11 cellular contexts compared by ENCODE assay signal in genomic region chr14:60161176-60162107, GRCh38. TPM values are rescaled to one million over a fixed set of nuclear protein-coding genes. Genes with fewer than 3 reads are reported as not detected.
DNase-seq lines count a peak whose midpoint lies in the region; TF ChIP-seq lines count a peak whose summit lies in the region.
"Had no signal": no experiment of that assay in that cellular context is flagged by ENCODE, and none has a peak within 500 bp of the region (broad histone marks: within the 10 kb centered on the region; RNA-seq: fewer than 3 reads in every experiment).

No MANE protein-coding gene starts in this region.

- H3K36me3 ChIP-seq in skeletal muscle tissue (ENCODE audit: control insufficient read depth in 3 of 3, insufficient read depth in 3 of 3, low read length in 3 of 3) (peaks cover 0 to 2% (median 0%) of the 10 kb centered on the region in 3 donors), colonic mucosa (no peaks in the 10 kb centered on the region)

- H3K4me3 Mint-ChIP-seq in activated CD4-positive, alpha-beta T cell treated with anti-CD3 and anti-CD28 coated beads, Interleukin-2, amount 10 ng/mL, durations not matched to agents 7 days and 5 days: no peak overlapping the region
- H3K4me3 Mint-ChIP-seq in endothelial cell (ENCODE audit: unreplicated experiment) (peak overlapping the region; percentile 6), osteocyte (ENCODE audit: unreplicated experiment) (no peak overlapping the region)
- H3K4me3 Mint-ChIP-seq: stimulated activated naive CD8-positive, alpha-beta T cell treated with anti-CD3 and anti-CD28 coated beads, Interleukin-15, amount 100 ng/mL, for 72 hours had no signal

- POLR2A ChIA-PET in activated CD4-positive, alpha-beta T cell treated with anti-CD3 and anti-CD28 coated beads, Interleukin-2, amount 10 ng/mL, durations not matched to agents 7 days and 5 days (lab: Charles Lee): no interaction called here

- CTCF ChIA-PET in activated CD4-positive, alpha-beta T cell treated with anti-CD3 and anti-CD28 coated beads, Interleukin-2, amount 10 ng/mL, durations not matched to agents 7 days and 5 days (lab: Charles Lee): interaction anchor here (1.0 kb wide), 1 partner anchor 197 kb away, joined by 4 read pairs; no protein-coding TSS in a partner anchor

- H3K36me3 Mint-ChIP-seq in activated CD4-positive, alpha-beta T cell treated with anti-CD3 and anti-CD28 coated beads, Interleukin-2, amount 10 ng/mL, durations not matched to agents 7 days and 5 days (ENCODE audit: low read depth): peaks cover 27% of the 10 kb centered on the region
- peaks cover 4% of the 10 kb centered on the region for H3K36me3 Mint-ChIP-seq in endothelial cell (ENCODE audit: low read depth, unreplicated experiment)
- H3K36me3 Mint-ChIP-seq in osteocyte (ENCODE audit: unreplicated experiment): peaks cover 3% of the 10 kb centered on the region

- no peak for TF ChIP-seq CTCF in endothelial cell (IDR thresholded peaks at IDR 0.05; ENCODE audit: unreplicated experiment)
- TF ChIP-seq CTCF in colonic mucosa (IDR thresholded peaks at IDR 0.05): no peak
- no peak for TF ChIP-seq CTCF in osteocyte (IDR thresholded peaks at IDR 0.05)

- intact Hi-C loops in colonic mucosa (cut with DNase I): loop anchor here (10.0 kb wide), 1 partner anchor 67 kb away; the partner anchor contains the start of gene PCNX4

- no peaks in the 10 kb centered on the region for H3K27me3 ChIP-seq in skeletal muscle tissue (ENCODE audit: control insufficient read depth in 3 of 3, insufficient read depth in 3 of 3, low read length in 3 of 3)
- no peaks in the 10 kb centered on the region for H3K27me3 ChIP-seq in colonic mucosa

- H3K4me1 Mint-ChIP-seq in activated CD4-positive, alpha-beta T cell treated with anti-CD3 and anti-CD28 coated beads, Interleukin-2, amount 10 ng/mL, durations not matched to agents 7 days and 5 days: peaks cover 39% of the 10 kb centered on the region
- H3K4me1 Mint-ChIP-seq in endothelial cell (ENCODE audit: unreplicated experiment) (peaks cover 13% of the 10 kb centered on the region), osteocyte (ENCODE audit: unreplicated experiment) (peaks cover 22% of the 10 kb centered on the region)

- H3K9ac ChIP-seq in skeletal muscle tissue (ENCODE audit: low read depth in 1 of 3, low read length in 3 of 3) (peak overlapping the region; percentile 6 to 58 (median 33)), colonic mucosa (ENCODE audit: low read depth in 2 of 2, low read length in 2 of 2) (no peak overlapping the region)

- H3K27ac ChIP-seq in skeletal muscle tissue (ENCODE audit: low read depth, low read length) (peak overlapping the region; percentile 67), colonic mucosa (no peak overlapping the region)

- DNase-seq in activated CD4-positive, alpha-beta T cell treated with anti-CD3 and anti-CD28 coated beads, Interleukin-2, amount 10 ng/mL, durations not matched to agents 7 days and 5 days: no peak
- no peak for DNase-seq in activated CD4-positive, alpha-beta T cell treated with anti-CD3 and anti-CD28 coated beads, Interleukin-2, amount 50 U/mL, for 48 hours
- peak; percentile 76 to 92 for DNase-seq in NCI-H524 (lab: John Stamatoyannopoulos, UW)
- DNase-seq in endothelial cell (ENCODE audit: low spot score): no peak
- DNase-seq in activated effector memory CD4-positive, alpha-beta T cell treated with Interleukin-2 at 50 U/mL for 16 hours: no peak
- no peak for DNase-seq in colonic mucosa
- no peak for DNase-seq in osteocyte (ENCODE audit: extremely low spot score, unreplicated experiment)
- DNase-seq: activated effector memory CD4-positive, alpha-beta T cell treated with anti-CD3 and anti-CD28 coated beads, Interleukin-2, amount 50 U/mL, for 16 hours; midbrain; stimulated activated naive CD8-positive, alpha-beta T cell treated with anti-CD3 and anti-CD28 coated beads, Interleukin-15, amount 100 ng/mL, for 72 hours had no signal

- peak overlapping the region; percentile 54 for H3K27ac Mint-ChIP-seq in activated CD4-positive, alpha-beta T cell treated with anti-CD3 and anti-CD28 coated beads, Interleukin-2, amount 10 ng/mL, durations not matched to agents 7 days and 5 days
- H3K27ac Mint-ChIP-seq in endothelial cell (ENCODE audit: unreplicated experiment) (no peak overlapping the region), osteocyte (ENCODE audit: unreplicated experiment) (no peak overlapping the region)

- no peaks in the 10 kb centered on the region for H3K27me3 Mint-ChIP-seq in activated CD4-positive, alpha-beta T cell treated with anti-CD3 and anti-CD28 coated beads, Interleukin-2, amount 10 ng/mL, durations not matched to agents 7 days and 5 days
- peaks cover 10% of the 10 kb centered on the region for H3K27me3 Mint-ChIP-seq in endothelial cell (ENCODE audit: unreplicated experiment)
- no peaks in the 10 kb centered on the region for H3K27me3 Mint-ChIP-seq in osteocyte (ENCODE audit: unreplicated experiment)
- H3K27me3 Mint-ChIP-seq: stimulated activated naive CD8-positive, alpha-beta T cell treated with anti-CD3 and anti-CD28 coated beads, Interleukin-15, amount 100 ng/mL, for 72 hours had no signal

- H3K4me1 ChIP-seq in skeletal muscle tissue (ENCODE audit: control insufficient read depth in 3 of 3, insufficient read depth in 3 of 3, low read length in 3 of 3) (peaks cover 23 to 51% (median 25%) of the 10 kb centered on the region in 3 donors), colonic mucosa (no peaks in the 10 kb centered on the region)

- no peaks in the 10 kb centered on the region for H3K9me3 Mint-ChIP-seq in activated CD4-positive, alpha-beta T cell treated with anti-CD3 and anti-CD28 coated beads, Interleukin-2, amount 10 ng/mL, durations not matched to agents 7 days and 5 days
- no peaks in the 10 kb centered on the region for H3K9me3 Mint-ChIP-seq in endothelial cell (ENCODE audit: unreplicated experiment)
- H3K9me3 Mint-ChIP-seq in osteocyte (ENCODE audit: unreplicated experiment): no peaks in the 10 kb centered on the region
- H3K9me3 Mint-ChIP-seq: stimulated activated naive CD8-positive, alpha-beta T cell treated with anti-CD3 and anti-CD28 coated beads, Interleukin-15, amount 100 ng/mL, for 72 hours had no signal

- H3K4me3 ChIP-seq in skeletal muscle tissue (ENCODE audit: low read length in 3 of 3) (peak overlapping the region; percentile 19 to 42 (median 24)), colonic mucosa (no peak overlapping the region)

- H3K9me3 ChIP-seq in skeletal muscle tissue (ENCODE audit: control insufficient read depth in 3 of 3, low read length in 3 of 3): no peaks in the 10 kb centered on the region
- no peaks in the 10 kb centered on the region for H3K9me3 ChIP-seq in colonic mucosa

RNA-seq across cellular contexts. Expression of gene DHRS7, which starts 3.8 kb away (rescaled TPM):
- total RNA-seq in activated CD4-positive, alpha-beta T cell treated with anti-CD3 and anti-CD28 coated beads, Interleukin-2, amount 10 ng/mL, durations not matched to agents 7 days and 5 days: 10 to 100 TPM; 36.9 to 44.8 TPM
- 67.3 TPM for total RNA-seq in endothelial cell (ENCODE audit: unreplicated experiment)
- 139 TPM for total RNA-seq in skeletal muscle tissue
- total RNA-seq in colonic mucosa: 10 to 100 TPM; 82.1 to 87.1 TPM
- total RNA-seq in osteocyte: 45.5 and 49.1 TPM in 2 replicates

Comparison
In these comparisons a context has a peak if more than half of its experiments do, and no peak if none do; other contexts are left out.
1. DNase-seq: peak in NCI-H524 (2 of 2); none in activated CD4-positive, alpha-beta T cell treated with anti-CD3 and anti-CD28 coated beads, Interleukin-2, amount 10 ng/mL, durations not matched to agents 7 days and 5 days (single experiment), activated CD4-positive, alpha-beta T cell treated with anti-CD3 and anti-CD28 coated beads, Interleukin-2, amount 50 U/mL, for 48 hours (0 of 2), endothelial cell (single experiment), activated effector memory CD4-positive, alpha-beta T cell treated with Interleukin-2 at 50 U/mL for 16 hours (single experiment), colonic mucosa (single experiment) and osteocyte (single experiment).
2. H3K9ac ChIP-seq: peak in skeletal muscle tissue (3 of 3); none in colonic mucosa (0 of 2).